In the genomic region with DNA sequence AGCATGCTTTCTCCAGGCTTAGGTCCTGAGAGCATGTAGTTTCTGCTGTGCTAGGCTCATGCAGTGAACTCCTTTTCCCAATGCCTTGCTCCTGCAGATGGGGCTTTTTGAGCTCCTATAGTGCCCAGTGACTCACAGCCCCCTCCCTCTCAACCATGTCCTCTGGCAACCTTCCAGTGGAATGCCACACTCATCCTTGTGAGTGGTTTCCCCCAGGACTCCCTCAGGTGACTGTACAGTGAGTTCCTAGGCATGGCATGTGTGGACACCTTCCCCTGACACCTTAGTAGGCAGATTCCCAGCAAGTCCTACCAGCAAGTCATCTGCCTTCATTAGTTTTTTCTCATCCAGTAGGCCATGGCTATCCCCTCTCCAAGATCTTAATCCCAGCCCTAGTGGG, we compare ENCODE assay signal across 22 cellular contexts.
DNase-seq lines count a peak whose midpoint lies in the region; ATAC-seq, FAIRE-seq and TF ChIP-seq lines count a peak whose summit lies in the region.
"Had no signal": no experiment of that assay in that cellular context is flagged by ENCODE, and none has a peak within 500 bp of the region (broad histone marks: within the 10 kb centered on the region; RNA-seq: fewer than 3 reads in every experiment).

No MANE protein-coding gene starts in this region.

- H3K4ac ChIP-seq in IMR-90 (ENCODE audit: low read depth, low read length), result no peak overlapping the region

- TF ChIP-seq POLR2A in IMR-90 (IDR thresholded peaks at IDR 0.05; ENCODE audit: low read depth, low read length) (no peak), ovary (IDR thresholded peaks at IDR 0.05) (no peak)

- H3K27ac ChIP-seq in IMR-90 (ENCODE audit: insufficient read depth, low read length) (no peak overlapping the region), astrocyte (ENCODE audit: low read depth, low read length) (no peak overlapping the region), left lung (no peak overlapping the region), ovary (no peak overlapping the region)
- H3K27ac ChIP-seq: SJCRH30 had no signal

- FAIRE-seq in astrocyte (lab: Jason Lieb, UNC), result no peak
- FAIRE-seq: H1, HepG2 had no signal

- peak; percentile 54 for DNase-seq in ELR (ENCODE audit: low read depth)
- peak; percentile 1 for DNase-seq in IMR-90
- peak; percentile 6 for DNase-seq in astrocyte (ENCODE audit: low read depth)
- no peak for DNase-seq in left lung
- DNase-seq in ovary, result no peak
- DNase-seq in activated T-cell treated with anti-CD3 and anti-CD28 coated beads, Interleukin-2, amount 50 U/mL, for 48 hours, result no peak
- no peak for DNase-seq in mesenteric fat pad (ENCODE audit: low spot score)
- DNase-seq: activated CD4-positive, alpha-beta T cell treated with anti-CD3 and anti-CD28 coated beads, Interleukin-2, amount 50 U/mL, for 1 hour; activated naive CD8-positive, alpha-beta T cell treated with anti-CD3 and anti-CD28 coated beads, Interleukin-2, amount 10 ng/mL, durations not matched to agents 7 days and 5 days; activated T-cell treated with anti-CD3 and anti-CD28 coated beads, Interleukin-2, amount 50 U/mL, for 1 hour; DMS153; effector memory CD4-positive, alpha-beta T cell; foreskin melanocyte; NCI-H2171; stimulated activated CD4-positive, alpha-beta T cell treated with anti-CD3 and anti-CD28 coated beads, Interleukin-1b, Interleukin-23, amount 100 ng/mL, for 48 hours had no signal

- intact Hi-C loops in IMR-90 (cut with micrococcal nuclease), result no loop called here
- intact Hi-C loops in left lung (cut with DNase I), result no loop called here
- intact Hi-C loops in ovary (cut with DNase I), result no loop called here

- no peak overlapping the region for H4K8ac ChIP-seq in IMR-90 (ENCODE audit: low read depth in 2 of 2, low read length in 2 of 2)

- no peak overlapping the region for H4K5ac ChIP-seq in IMR-90 (ENCODE audit: low read depth, low read length)

- H3K4me3 ChIP-seq in IMR-90 (ENCODE audit: insufficient read depth, low read depth, low read length) (no peak overlapping the region), astrocyte (ENCODE audit: insufficient read depth, low read depth, low read length) (no peak overlapping the region), left lung (no peak overlapping the region), ovary (no peak overlapping the region)
- H3K4me3 ChIP-seq: SJCRH30 had no signal

- H3K9ac ChIP-seq in IMR-90 (ENCODE audit: low read depth, low read length) (no peak overlapping the region), astrocyte (ENCODE audit: low read length) (no peak overlapping the region)

- H3K4me3 Mint-ChIP-seq in astrocyte (ENCODE audit: unreplicated experiment), result no peak overlapping the region
- H3K4me3 Mint-ChIP-seq: activated naive CD8-positive, alpha-beta T cell treated with anti-CD3 and anti-CD28 coated beads, Interleukin-2, amount 10 ng/mL, durations not matched to agents 7 days and 5 days; B cell; central memory CD8-positive, alpha-beta T cell; nephron had no signal

- no peak overlapping the region for H2BK5ac ChIP-seq in IMR-90 (ENCODE audit: low read depth, low read length, poor library complexity, severe bottlenecking)

- H3K36me3 Mint-ChIP-seq in astrocyte (ENCODE audit: low read depth, unreplicated experiment), result peaks cover 2% of the 10 kb centered on the region
- H3K36me3 Mint-ChIP-seq: activated naive CD8-positive, alpha-beta T cell treated with anti-CD3 and anti-CD28 coated beads, Interleukin-2, amount 10 ng/mL, durations not matched to agents 7 days and 5 days had no signal

- H3K27me3 Mint-ChIP-seq in astrocyte (ENCODE audit: low read depth, unreplicated experiment), result peaks cover 9% of the 10 kb centered on the region
- H3K27me3 Mint-ChIP-seq: activated naive CD8-positive, alpha-beta T cell treated with anti-CD3 and anti-CD28 coated beads, Interleukin-2, amount 10 ng/mL, durations not matched to agents 7 days and 5 days; B cell had no signal

- H3K27ac Mint-ChIP-seq in astrocyte (ENCODE audit: unreplicated experiment), result no peak overlapping the region
- H3K27ac Mint-ChIP-seq: activated naive CD8-positive, alpha-beta T cell treated with anti-CD3 and anti-CD28 coated beads, Interleukin-2, amount 10 ng/mL, durations not matched to agents 7 days and 5 days; B cell; nephron had no signal

- H3K9me3 ChIP-seq in IMR-90 (ENCODE audit: control insufficient read depth, insufficient read depth, low read length), result no peaks in the 10 kb centered on the region
- H3K9me3 ChIP-seq in astrocyte (ENCODE audit: insufficient read depth, low read depth, low read length), result no peaks in the 10 kb centered on the region
- H3K9me3 ChIP-seq in left lung, result no peaks in the 10 kb centered on the region
- no peaks in the 10 kb centered on the region for H3K9me3 ChIP-seq in ovary
- H3K9me3 ChIP-seq: SJCRH30 had no signal

- H3K9me3 Mint-ChIP-seq in astrocyte (ENCODE audit: unreplicated experiment), result peaks cover 8% of the 10 kb centered on the region
- H3K9me3 Mint-ChIP-seq: activated naive CD8-positive, alpha-beta T cell treated with anti-CD3 and anti-CD28 coated beads, Interleukin-2, amount 10 ng/mL, durations not matched to agents 7 days and 5 days; nephron had no signal

- H3K18ac ChIP-seq in IMR-90 (ENCODE audit: low read depth, low read length), result no peak overlapping the region

- H4K20me1 ChIP-seq in IMR-90 (ENCODE audit: insufficient read depth, low read length) (no peaks in the 10 kb centered on the region), astrocyte (ENCODE audit: insufficient read depth, low read length) (no peaks in the 10 kb centered on the region)

- no peak overlapping the region for H2AK9ac ChIP-seq in IMR-90 (replicated peaks; ENCODE audit: low read depth, low read length, poor library complexity)

- BruUV-seq in IMR-90 (replicated peaks; lab: Mats Ljungman, UMichigan), result no TSS peak

- H3K4me1 ChIP-seq in IMR-90 (ENCODE audit: control insufficient read depth, insufficient read depth, low read length), result no peaks in the 10 kb centered on the region
- no peaks in the 10 kb centered on the region for H3K4me1 ChIP-seq in astrocyte (ENCODE audit: insufficient read depth, low read length)
- no peaks in the 10 kb centered on the region for H3K4me1 ChIP-seq in left lung
- H3K4me1 ChIP-seq in ovary (ENCODE audit: insufficient read depth), result no peaks in the 10 kb centered on the region
- H3K4me1 ChIP-seq: SJCRH30 had no signal

- TF ChIP-seq CTCF in IMR-90 (conservative IDR thresholded peaks at IDR 0.05; ENCODE audit: low read depth, low read length) (no peak), astrocyte (IDR thresholded peaks at IDR 0.05; ENCODE audit: insufficient read depth, low read depth, low read length) (no peak), left lung (IDR thresholded peaks at IDR 0.05) (no peak), ovary (IDR thresholded peaks at IDR 0.05) (no peak)

- peaks cover 1% of the 10 kb centered on the region; the same call in 1 of the 2 replicates for H3K27me3 ChIP-seq in IMR-90 (ENCODE audit: control insufficient read depth, insufficient read depth, low read length)
- H3K27me3 ChIP-seq in astrocyte (ENCODE audit: insufficient read depth, low read length), result no peaks in the 10 kb centered on the region
- no peaks in the 10 kb centered on the region for H3K27me3 ChIP-seq in left lung
- no peaks in the 10 kb centered on the region for H3K27me3 ChIP-seq in ovary
- H3K27me3 ChIP-seq: SJCRH30 had no signal

- no peaks in the 10 kb centered on the region for H3K79me2 ChIP-seq in astrocyte (ENCODE audit: insufficient read depth, low read length)

- ATAC-seq in IMR-90 (ENCODE audit: low read depth), result no peak
- ATAC-seq in left lung, result peak; percentile 17
- no peak for ATAC-seq in GM19397 (IDR thresholded peaks at IDR 0.05; ENCODE audit: unreplicated experiment)
- ATAC-seq: HepG2 had no signal

- no peak overlapping the region for H2BK120ac ChIP-seq in IMR-90 (ENCODE audit: low read depth, low read length)

- CTCF ChIA-PET in IMR-90 (lab: Yijun Ruan, JAX), result interaction anchor here (0.9 kb wide), 1 partner anchor 12 kb away, joined by 3 read pairs; no protein-coding TSS in a partner anchor

- in situ Hi-C loops in IMR-90 (cut with MboI; ENCODE audit: low sequenced_read_pairs), result loop anchor here (25.0 kb wide), 1 partner anchor 461 kb away; no protein-coding TSS in a partner anchor

- H3K9me1 ChIP-seq in IMR-90 (ENCODE audit: insufficient read depth, low read length), result no peaks in the 10 kb centered on the region

- H3K36me3 ChIP-seq in IMR-90 (ENCODE audit: control insufficient read depth, insufficient read depth, low read length) (no peaks in the 10 kb centered on the region), astrocyte (ENCODE audit: insufficient read depth, low read length) (no peaks in the 10 kb centered on the region), left lung (no peaks in the 10 kb centered on the region), ovary (no peaks in the 10 kb centered on the region)
- H3K36me3 ChIP-seq: SJCRH30 had no signal

- H2AK5ac ChIP-seq in IMR-90 (ENCODE audit: low read depth, low read length), result no peak overlapping the region

- H2AFZ ChIP-seq in IMR-90 (replicated peaks; ENCODE audit: low read length, poor library complexity) (no peak overlapping the region), astrocyte (ENCODE audit: low read depth, low read length) (no peak overlapping the region)

- no peaks in the 10 kb centered on the region for H3K79me1 ChIP-seq in IMR-90 (ENCODE audit: low read depth in 1 of 2, low read length in 2 of 2)

- H3K23ac ChIP-seq in IMR-90 (ENCODE audit: low read depth, low read length), result no peak overlapping the region

- no peak overlapping the region for H3K4me2 ChIP-seq in IMR-90 (ENCODE audit: low read depth, low read length)
- H3K4me2 ChIP-seq in astrocyte (ENCODE audit: low read length), result no peak overlapping the region

- no peak overlapping the region for H2BK20ac ChIP-seq in IMR-90 (ENCODE audit: low read depth, low read length)

- no peak overlapping the region for H2BK15ac ChIP-seq in IMR-90 (ENCODE audit: low read depth, low read length)

- no peak overlapping the region for H4K91ac ChIP-seq in IMR-90 (ENCODE audit: insufficient read depth, low read depth, low read length)

- no peak for TF ChIP-seq RAD21 in IMR-90 (IDR thresholded peaks at IDR 0.05; ENCODE audit: low read length)

- no peak overlapping the region for H3K56ac ChIP-seq in IMR-90 (ENCODE audit: extremely low read depth, insufficient read depth, low read length)

- POLR2A ChIA-PET in IMR-90 (lab: Charles Lee; ENCODE audit: unreplicated experiment), result no interaction called here

- TF ChIP-seq EP300 in ovary (IDR thresholded peaks at IDR 0.05), result no peak

- dilution Hi-C loops in IMR-90 (cut with HindIII; ENCODE audit: low sequenced_read_pairs, unreplicated experiment), result no loop called here

- H3K4me1 Mint-ChIP-seq in astrocyte (ENCODE audit: low read depth, unreplicated experiment), result peaks cover 13% of the 10 kb centered on the region
- H3K4me1 Mint-ChIP-seq: activated naive CD8-positive, alpha-beta T cell treated with anti-CD3 and anti-CD28 coated beads, Interleukin-2, amount 10 ng/mL, durations not matched to agents 7 days and 5 days; B cell; central memory CD8-positive, alpha-beta T cell had no signal

- no peak overlapping the region for H3K14ac ChIP-seq in IMR-90 (replicated peaks; ENCODE audit: low read depth, low read length)

TF ChIP-seq in IMR-90, 13 proteins besides CTCF, POLR2A, EP300 and RAD21:
- TF ChIP-seq SMC3 (IDR thresholded peaks at IDR 0.05; ENCODE audit: low read depth, low read length) (no peak), FOS (IDR thresholded peaks at IDR 0.05; ENCODE audit: low read depth, low read length) (no peak), MAZ (IDR thresholded peaks at IDR 0.05; ENCODE audit: borderline replicate concordance, low read depth, low read length) (no peak)

Comparison
In these comparisons a context has a peak if more than half of its experiments do, and no peak if none do; other contexts are left out.
1. DNase-seq: peak in ELR (single experiment), IMR-90 (single experiment) and astrocyte (single experiment); none in left lung (0 of 2), ovary (0 of 5), activated T-cell treated with anti-CD3 and anti-CD28 coated beads, Interleukin-2, amount 50 U/mL, for 48 hours (0 of 2) and mesenteric fat pad (single experiment).